ENCODE assay signal across 10 cellular contexts in the genomic region with DNA sequence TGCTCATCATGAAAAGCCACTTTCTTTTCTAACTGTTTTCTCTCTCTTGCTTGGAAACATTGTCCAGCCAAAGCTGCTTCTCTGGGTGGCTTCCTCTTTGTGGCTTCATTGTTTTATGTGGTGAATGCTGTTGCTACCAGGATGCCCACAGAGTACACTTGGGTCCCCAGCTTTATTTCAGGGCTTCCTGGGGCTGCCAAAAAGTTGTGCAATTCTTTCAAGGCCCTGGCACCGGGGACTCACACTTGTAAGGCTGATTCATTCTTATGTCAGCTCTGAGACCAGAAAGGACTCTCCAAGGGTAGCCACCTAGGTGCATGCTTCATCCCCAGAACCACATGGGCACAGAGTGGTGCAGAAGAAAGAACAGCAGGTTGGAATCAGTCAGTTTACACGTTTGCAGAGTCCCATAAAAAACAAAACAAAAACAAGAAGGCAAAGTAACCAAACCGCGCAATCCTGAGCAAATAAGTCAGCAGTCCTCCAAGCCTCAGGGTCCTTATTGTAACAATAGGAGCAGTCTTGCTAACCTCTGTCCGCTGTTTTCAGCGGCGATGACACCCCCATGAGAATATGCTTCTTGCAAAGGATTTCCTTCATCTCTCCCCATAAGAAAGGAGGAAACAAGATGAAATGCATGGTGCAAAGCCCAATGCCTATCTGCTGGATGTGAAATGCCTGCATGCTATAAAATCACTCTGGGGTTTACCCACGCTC.
A peak's percentile ranks its signal among the peaks of the same experiment; 100 is the strongest.
DNase-seq lines count a peak whose midpoint lies in the region; ATAC-seq and TF ChIP-seq lines count a peak whose summit lies in the region.
"Had no signal": no experiment of that assay in that cellular context is flagged by ENCODE, and none has a peak within 500 bp of the region (broad histone marks: within the 10 kb centered on the region; RNA-seq: fewer than 3 reads in every experiment).

No MANE protein-coding gene starts in this region.

- no peaks in the 10 kb centered on the region for H3K36me3 ChIP-seq in DND-41 (ENCODE audit: insufficient read depth, low read length)

- TF ChIP-seq CTCF in DND-41 (IDR thresholded peaks at IDR 0.05; ENCODE audit: borderline replicate concordance, extremely low read depth, low read length, poor library complexity, severe bottlenecking), result no peak

- POLR2A ChIA-PET in activated CD8-positive, alpha-beta T cell treated with anti-CD3 and anti-CD28 coated beads, Interleukin-2, amount 10 ng/mL, durations not matched to agents 7 days and 5 days (lab: Charles Lee), result interaction anchor here (0.8 kb wide), 1 partner anchor 496 kb away, joined by 3 read pairs; a partner anchor contains a TSS

- peaks cover 36% of the 10 kb centered on the region for H3K4me1 Mint-ChIP-seq in activated CD8-positive, alpha-beta T cell treated with anti-CD3 and anti-CD28 coated beads, Interleukin-2, amount 10 ng/mL, durations not matched to agents 7 days and 5 days (ENCODE audit: low read depth)

- H3K27ac ChIP-seq in DND-41 (ENCODE audit: low read length), result no peak overlapping the region
- H3K27ac ChIP-seq: VCaP had no signal

- DNase-seq in DND-41 (peak; percentile 54), M059J (ENCODE audit: low read depth) (peak; percentile 97), medulla oblongata (ENCODE audit: extremely low spot score) (peak; percentile 62), DMS 273 treated with DMSO at 0.1 percent for 48 hours (lab: John Stamatoyannopoulos, UW) (no peak), NCI-H2196 treated with DMSO at 0.1 percent for 48 hours (lab: John Stamatoyannopoulos, UW; ENCODE audit: unreplicated experiment) (no peak)
- DNase-seq in activated CD8-positive, alpha-beta T cell treated with anti-CD3 and anti-CD28 coated beads, Interleukin-2, amount 10 ng/mL, durations not matched to agents 7 days and 5 days, result peak; percentile 67
- no peak for DNase-seq in stimulated activated CD4-positive, alpha-beta T cell treated with anti-CD3 and anti-CD28 coated beads, Interleukin-2, amount 100 ng/mL, for 24 hours

- no peaks in the 10 kb centered on the region for H3K9me3 Mint-ChIP-seq in activated CD8-positive, alpha-beta T cell treated with anti-CD3 and anti-CD28 coated beads, Interleukin-2, amount 10 ng/mL, durations not matched to agents 7 days and 5 days (ENCODE audit: insufficient read depth)

- H3K4me3 ChIP-seq in DND-41 (ENCODE audit: low read depth in 1 of 2, low read length in 2 of 2), result no peak overlapping the region
- H3K4me3 ChIP-seq: K562 had no signal

- H3K27me3 Mint-ChIP-seq in activated CD8-positive, alpha-beta T cell treated with anti-CD3 and anti-CD28 coated beads, Interleukin-2, amount 10 ng/mL, durations not matched to agents 7 days and 5 days (ENCODE audit: low read depth), result peaks cover 4% of the 10 kb centered on the region

- no peaks in the 10 kb centered on the region for H3K9me3 ChIP-seq in DND-41 (ENCODE audit: insufficient read depth, low read length, severe bottlenecking)

- no peaks in the 10 kb centered on the region for H4K20me1 ChIP-seq in DND-41 (ENCODE audit: insufficient read depth, low read length)

- no peaks in the 10 kb centered on the region for H3K27me3 ChIP-seq in DND-41 (ENCODE audit: insufficient read depth, low read length, poor library complexity)

- no peaks in the 10 kb centered on the region for H3K36me3 Mint-ChIP-seq in activated CD8-positive, alpha-beta T cell treated with anti-CD3 and anti-CD28 coated beads, Interleukin-2, amount 10 ng/mL, durations not matched to agents 7 days and 5 days (ENCODE audit: low read depth)

- H3K27ac Mint-ChIP-seq in activated CD8-positive, alpha-beta T cell treated with anti-CD3 and anti-CD28 coated beads, Interleukin-2, amount 10 ng/mL, durations not matched to agents 7 days and 5 days, result peak overlapping the region; percentile 75

- peak overlapping the region; percentile 52 for H3K4me3 Mint-ChIP-seq in activated CD8-positive, alpha-beta T cell treated with anti-CD3 and anti-CD28 coated beads, Interleukin-2, amount 10 ng/mL, durations not matched to agents 7 days and 5 days

- H2AFZ ChIP-seq in DND-41 (ENCODE audit: low read depth, low read length), result no peak overlapping the region

- H3K79me2 ChIP-seq in DND-41 (ENCODE audit: insufficient read depth, low read length), result no peaks in the 10 kb centered on the region

- H3K4me2 ChIP-seq in DND-41 (ENCODE audit: insufficient read depth, low read length), result no peak overlapping the region

- CTCF ChIA-PET in activated CD8-positive, alpha-beta T cell treated with anti-CD3 and anti-CD28 coated beads, Interleukin-2, amount 10 ng/mL, durations not matched to agents 7 days and 5 days (lab: Charles Lee), result interaction anchor here (0.6 to 1.8 kb wide), 5 partner anchors 8 to 475 kb away, joined by 3 to 7 read pairs (median 6); no protein-coding TSS in a partner anchor

- no peaks in the 10 kb centered on the region for H3K4me1 ChIP-seq in DND-41 (ENCODE audit: insufficient read depth, low read length)

- peak; percentile 85 for ATAC-seq in DND-41 (ENCODE audit: insufficient read depth, low read depth)
- peak; percentile 74 for ATAC-seq in activated CD8-positive, alpha-beta T cell treated with anti-CD3 and anti-CD28 coated beads, Interleukin-2, amount 10 ng/mL, durations not matched to agents 7 days and 5 days
- no peak for ATAC-seq in HG03280 (IDR thresholded peaks at IDR 0.05; ENCODE audit: unreplicated experiment)
- ATAC-seq: K562 had no signal

- H3K9ac ChIP-seq in DND-41 (ENCODE audit: low read depth, low read length), result no peak overlapping the region

Comparison
In these comparisons a context has a peak if more than half of its experiments do, and no peak if none do; other contexts are left out.
1. DNase-seq: peak in DND-41 (single experiment), M059J (single experiment), activated CD8-positive, alpha-beta T cell treated with anti-CD3 and anti-CD28 coated beads, Interleukin-2, amount 10 ng/mL, durations not matched to agents 7 days and 5 days (single experiment) and medulla oblongata (single experiment); none in stimulated activated CD4-positive, alpha-beta T cell treated with anti-CD3 and anti-CD28 coated beads, Interleukin-2, amount 100 ng/mL, for 24 hours (0 of 2), DMS 273 treated with DMSO at 0.1 percent for 48 hours (single experiment) and NCI-H2196 treated with DMSO at 0.1 percent for 48 hours (single experiment).